ENCODE assay signal across 11 cellular contexts in the genomic region with DNA sequence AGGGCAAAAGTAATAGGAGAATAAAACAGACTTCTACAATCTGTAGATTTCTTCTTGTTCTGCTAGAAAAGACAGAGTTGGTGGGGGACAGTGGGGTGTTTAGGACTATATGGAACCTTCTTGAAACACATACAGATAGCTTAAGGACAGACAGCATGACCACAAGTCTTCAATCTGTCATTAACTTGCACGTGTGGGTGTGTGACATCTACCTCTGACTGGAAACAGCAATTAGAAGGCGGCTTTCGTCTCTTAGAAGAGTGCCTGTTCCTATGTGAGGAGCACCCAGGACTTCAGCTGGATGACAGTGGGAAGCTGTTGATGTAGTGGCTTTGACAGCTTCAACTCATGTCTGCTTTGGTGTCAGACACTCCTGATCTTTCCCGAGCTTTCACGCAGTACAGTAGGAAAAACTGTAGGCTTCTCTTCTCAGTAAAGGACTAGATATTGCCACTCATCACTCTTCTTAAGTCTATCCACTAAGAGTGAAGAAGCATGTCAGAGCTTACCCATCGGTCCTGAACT. TPM values are rescaled to one million over a fixed set of nuclear protein-coding genes. Genes with fewer than 3 reads are reported as not detected.
DNase-seq lines count a peak whose midpoint lies in the region; ATAC-seq and TF ChIP-seq lines count a peak whose summit lies in the region.
"Had no signal": no experiment of that assay in that cellular context is flagged by ENCODE, and none has a peak within 500 bp of the region (broad histone marks: within the 10 kb centered on the region; RNA-seq: fewer than 3 reads in every experiment).

No MANE protein-coding gene starts in this region.

- H3K27ac ChIP-seq in HEK293 (ENCODE audit: extremely low read depth, low read depth, low read length) (no peak overlapping the region), caudate nucleus (ENCODE audit: low read depth, low read length) (peak overlapping the region; percentile 36), muscle layer of duodenum (ENCODE audit: low read length) (no peak overlapping the region), esophagus muscularis mucosa (replicated peaks in 1 of 4) (no peak overlapping the region)
- H3K27ac ChIP-seq: parathyroid adenoma, skin epidermis had no signal

- TF ChIP-seq CTCF in AG10803 (conservative IDR thresholded peaks at IDR 0.05; ENCODE audit: low read length) (no peak), HEK293 (tag by site-specific recombination; IDR thresholded peaks at IDR 0.05) (no peak), esophagus muscularis mucosa (IDR thresholded peaks at IDR 0.05) (no peak)

- POLR2A ChIA-PET in HEK293 (lab: Yijun Ruan, JAX) = interaction anchor here (0.6 kb wide), 1 partner anchor 207 kb away, joined by 8 read pairs; no protein-coding TSS in a partner anchor

- H3K4me1 ChIP-seq in HEK293 (ENCODE audit: control insufficient read depth, insufficient read depth, low read length) (no peaks in the 10 kb centered on the region), muscle layer of duodenum (ENCODE audit: control insufficient read depth in 1 of 2, insufficient read depth in 2 of 2, low read length in 2 of 2) (peaks cover 0 to 12% of the 10 kb centered on the region in 2 donors), esophagus muscularis mucosa (peaks cover 10 to 13% (median 11%) of the 10 kb centered on the region in 4 donors)
- H3K4me1 ChIP-seq: parathyroid adenoma had no signal

- CTCF ChIA-PET in HEK293 (lab: Yijun Ruan, JAX) = interaction anchor here (0.6 to 3.8 kb wide), 20 partner anchors 8 to 649 kb away, joined by 3 to 23 read pairs (median 5); a partner anchor contains a TSS

- H3K4me3 ChIP-seq in AG10803 (ENCODE audit: low read length) (peak overlapping the region; percentile 60), HEK293 (ENCODE audit: low read depth, low read length) (no peak overlapping the region), muscle layer of duodenum (ENCODE audit: low read depth in 1 of 2, low read length in 2 of 2) (peak overlapping the region; percentile 26 to 53), esophagus muscularis mucosa (peak overlapping the region in 1 of 4 donors; percentile 36)
- H3K4me3 ChIP-seq: skin epidermis had no signal

- H3K9me3 ChIP-seq in HEK293 (ENCODE audit: control insufficient read depth, insufficient read depth, low read depth, low read length) = no peaks in the 10 kb centered on the region
- H3K9me3 ChIP-seq in muscle layer of duodenum (ENCODE audit: control insufficient read depth in 1 of 2, low read length in 2 of 2) = no peaks in the 10 kb centered on the region
- H3K9me3 ChIP-seq in esophagus muscularis mucosa = no peaks in the 10 kb centered on the region

- TF ChIP-seq EP300 in esophagus muscularis mucosa (IDR thresholded peaks at IDR 0.05) = no peak

- H3K27me3 ChIP-seq in muscle layer of duodenum (ENCODE audit: low read depth, low read length) (no peaks in the 10 kb centered on the region), esophagus muscularis mucosa (no peaks in the 10 kb centered on the region)

- ATAC-seq in HG02840 (IDR thresholded peaks at IDR 0.05; ENCODE audit: low FRiP score, unreplicated experiment) = no peak
- ATAC-seq in GM18907 (IDR thresholded peaks at IDR 0.05; ENCODE audit: unreplicated experiment) = no peak

- intact Hi-C loops in esophagus muscularis mucosa (cut with DNase I) = loop anchor here (10.0 kb wide), 1 partner anchor 211 kb away; no protein-coding TSS in a partner anchor
- intact Hi-C loops in posterior vena cava (cut with DNase I) = no loop called here

- 83% methylated on average over 6 of the region's 6 CpGs for WGBS in esophagus muscularis mucosa

- TF ChIP-seq POLR2A in esophagus muscularis mucosa (IDR thresholded peaks at IDR 0.05; ENCODE audit: low read depth) = no peak

- H3K36me3 ChIP-seq in HEK293 (ENCODE audit: control insufficient read depth in 2 of 2, insufficient read depth in 1 of 2, low read length in 2 of 2) (no peaks in the 10 kb centered on the region), muscle layer of duodenum (ENCODE audit: control insufficient read depth in 1 of 2, insufficient read depth in 2 of 2, low read length in 2 of 2) (no peaks in the 10 kb centered on the region), esophagus muscularis mucosa (no peaks in the 10 kb centered on the region)

- DNase-seq in AG10803 (ENCODE audit: low read depth) (no peak), caudate nucleus (lab: John Stamatoyannopoulos, UW) (peak in 16 of 61 donors; percentile 14 to 76 (median 45)), esophagus muscularis mucosa (ENCODE audit: extremely low spot score) (no peak), posterior vena cava (ENCODE audit: low spot score) (no peak)
- DNase-seq: NCI-H1417 treated with DMSO at 0.1 percent for 48 hours had no signal

TF ChIP-seq in HEK293, 187 proteins besides CTCF, POLR2A, EP300 and RAD21:
- no peak for TF ChIP-seq PRDM1 (tag by site-specific recombination; IDR thresholded peaks at IDR 0.05)
- 0 out of 2 replicates have a peak, but pooled peaks have one; percentile 22 for TF ChIP-seq EGR2 (tag by site-specific recombination; IDR thresholded peaks at IDR 0.05; ENCODE audit: low read depth)
- no peak for TF ChIP-seq ZNF341 (tag by site-specific recombination; IDR thresholded peaks at IDR 0.05; ENCODE audit: low read depth)
TF ChIP-seq in HEK293: peak in this region for 1.

RNA-seq across cellular contexts. Expression of a gene that starts 44.5 kb away (rescaled TPM):
- total RNA-seq in esophagus muscularis mucosa (1 to 10 TPM; 4.6 to 8.7 (median 7.1) TPM), posterior vena cava (1 to 10 TPM; 5.0 to 8.7 TPM)

RNA-seq across cellular contexts. Expression of a gene that starts 56.7 kb away (rescaled TPM):
- 10 to 100 TPM; 25.3 to 39.4 (median 31.5) TPM for total RNA-seq in esophagus muscularis mucosa
- 10 to 100 TPM; 33.5 to 36.1 TPM for total RNA-seq in posterior vena cava

RNA-seq across cellular contexts. Expression of a gene that starts 59.4 kb away (rescaled TPM):
- total RNA-seq in esophagus muscularis mucosa (10 to 100 TPM; 11.2 to 46.6 (median 28.0) TPM), posterior vena cava (10 to 100 TPM; 16.3 to 19.9 TPM)
